In the genomic region with DNA sequence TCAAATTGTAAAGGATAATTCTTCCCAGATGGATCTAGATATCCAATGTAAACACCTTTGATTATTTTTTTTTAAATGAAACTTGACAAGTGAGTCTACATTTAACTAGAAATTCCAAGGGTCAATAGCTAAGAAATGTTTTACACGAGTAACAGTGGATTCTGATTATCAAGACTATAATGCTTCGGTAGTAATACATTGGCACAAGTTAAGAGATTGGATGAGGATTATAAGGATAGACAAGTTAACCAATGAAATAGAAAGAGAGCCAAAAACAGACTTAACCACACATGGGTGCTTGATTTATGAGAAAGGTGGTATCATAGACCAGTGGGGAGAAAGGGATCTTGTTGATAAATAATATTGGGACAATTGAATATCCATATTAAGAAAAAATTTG, we compare ENCODE assay signal across 23 cellular contexts.
"Had no signal": no experiment of that assay in that cellular context is flagged by ENCODE, and none has a peak within 500 bp of the region (broad histone marks: within the 10 kb centered on the region; RNA-seq: fewer than 3 reads in every experiment).

No MANE protein-coding gene starts in this region.

- H3K9me3 ChIP-seq: adrenal gland, breast epithelium, pancreas, right lobe of liver, stomach, uterus had no signal

- H3K36me3 ChIP-seq: adrenal gland, ascending aorta, breast epithelium, heart right ventricle, pancreas, right lobe of liver, stomach, transverse colon, uterus had no signal

- H3K27ac ChIP-seq: ascending aorta, breast epithelium, heart right ventricle, skin epidermis, stomach, transverse colon, uterus had no signal

- H3K4me1 ChIP-seq: breast epithelium, heart right ventricle, uterus had no signal

- DNase-seq: activated B cell treated with CpG ODN at 0.5 μM for 24 hours; activated CD4-positive, alpha-beta T cell treated with anti-CD3 and anti-CD28 coated beads for 36 hours; activated CD4-positive, alpha-beta T cell treated with anti-CD3 and anti-CD28 coated beads, Interleukin-2, amount 50 U/mL, for 4 hours; activated CD8-positive, alpha-beta memory T cell treated with anti-CD3 and anti-CD28 coated beads for 24 hours; activated CD8-positive, alpha-beta memory T cell treated with anti-CD3 and anti-CD28 coated beads, Interleukin-2, amount 50 U/mL, for 4 hours; activated T-cell treated with anti-CD3 and anti-CD28 coated beads, Interleukin-2, amount 50 U/mL, for 24 hours; adrenal gland; cerebellar nuclear complex; cortex of kidney; endodermal cell; foreskin fibroblast; heart right ventricle; nephron progenitor cell; pancreas; right lobe of liver; stimulated activated CD4-positive, alpha-beta T cell treated with anti-CD3 and anti-CD28 coated beads, Interleukin-15, amount 100 ng/mL, for 24 hours; stomach; T-helper 9 cell; transverse colon; uterus had no signal

- H3K27me3 ChIP-seq: adrenal gland, ascending aorta, breast epithelium, pancreas, right lobe of liver, stomach, transverse colon, uterus had no signal

- H3K4me3 ChIP-seq: adrenal gland, ascending aorta, breast epithelium, heart right ventricle, right lobe of liver, skin epidermis, stomach, transverse colon, uterus had no signal
